Comparison of ENCODE assay signal across 29 cellular contexts in genomic region chr2:73488079-73488478, GRCh38.
"Had no signal": no experiment of that assay in that cellular context is flagged by ENCODE, and none has a peak within 500 bp of the region (broad histone marks: within the 10 kb centered on the region; RNA-seq: fewer than 3 reads in every experiment).

No MANE protein-coding gene starts in this region.

- H3K4me3 Mint-ChIP-seq: dendritic cell treated with granulocyte-macrophage colony-stimulating factor and Interleukin-4, amounts not matched to agents 40 ng/mL and 50 ng/mL, for 4 days; effector memory CD8-positive, alpha-beta T cell; endodermal cell; mesothelial cell of epicardium had no signal

- H3K9me3 Mint-ChIP-seq: effector memory CD8-positive, alpha-beta T cell; endodermal cell had no signal

- H3K4me1 Mint-ChIP-seq: mesothelial cell of epicardium had no signal

- H3K4me1 ChIP-seq: colonic mucosa, esophagus squamous epithelium, gastroesophageal sphincter, heart left ventricle, left ventricle myocardium inferior, lower lobe of right lung had no signal

- FAIRE-seq: endometrium, kidney had no signal

- H3K36me3 ChIP-seq: colonic mucosa had no signal

- H3K4me3 ChIP-seq: colonic mucosa, esophagus squamous epithelium, gastroesophageal sphincter, heart left ventricle, hepatocyte, left ventricle myocardium inferior, lower lobe of right lung, mucosa of descending colon had no signal

- H3K27ac Mint-ChIP-seq: dendritic cell treated with granulocyte-macrophage colony-stimulating factor and Interleukin-4, amounts not matched to agents 40 ng/mL and 50 ng/mL, for 4 days; endodermal cell; immature natural killer cell; mesothelial cell of epicardium had no signal

- DNase-seq: cerebellar nuclear complex; colonic mucosa; cortex of kidney; effector CD8-positive, alpha-beta T cell; effector memory CD8-positive, alpha-beta T cell; endodermal cell; erythroblast; esophagus squamous epithelium; foreskin fibroblast; foreskin melanocyte; hypothalamus; immature natural killer cell; islet precursor cell; kidney glomerular epithelial cell; left colon; left ventricle myocardium inferior; lower lobe of right lung; mesenchymal stem cell had no signal

- H3K27me3 Mint-ChIP-seq: dendritic cell treated with granulocyte-macrophage colony-stimulating factor and Interleukin-4, amounts not matched to agents 40 ng/mL and 50 ng/mL, for 4 days; effector memory CD8-positive, alpha-beta T cell had no signal

- ATAC-seq: effector memory CD8-positive, alpha-beta T cell; esophagus mucosa; gastroesophageal sphincter; heart left ventricle; left colon; left lobe of liver; mucosa of descending colon had no signal

- H3K9me3 ChIP-seq: colonic mucosa, esophagus squamous epithelium, gastroesophageal sphincter, heart left ventricle, left ventricle myocardium inferior, lower lobe of right lung, mucosa of descending colon had no signal

- H3K27me3 ChIP-seq: colonic mucosa, esophagus squamous epithelium, gastroesophageal sphincter, heart left ventricle, hepatocyte had no signal

- H3K27ac ChIP-seq: colonic mucosa, epithelial cell of prostate, esophagus squamous epithelium, gastroesophageal sphincter, heart left ventricle, hepatocyte, left ventricle myocardium inferior, lower lobe of right lung had no signal
